In the genomic region with DNA sequence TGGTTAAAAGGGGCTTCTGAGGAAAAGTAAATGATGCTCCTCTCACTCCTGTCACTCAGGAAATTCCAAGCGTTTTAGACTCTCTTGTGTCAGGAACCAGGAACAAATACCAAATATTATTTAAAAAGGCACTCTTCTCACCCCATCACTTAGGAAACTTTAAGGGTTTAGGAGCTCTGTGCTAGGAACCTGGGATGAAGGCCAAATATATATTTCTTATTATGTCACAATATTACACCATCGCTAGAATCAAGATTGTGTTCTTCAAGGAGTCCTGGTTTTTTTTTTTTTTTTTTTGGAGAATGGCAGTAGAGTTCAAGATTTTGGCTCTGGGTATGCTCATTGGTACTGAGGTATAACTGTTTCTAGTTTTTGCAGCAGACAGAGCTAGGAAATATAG, we compare ENCODE assay signal across 1 cellular context.
TF ChIP-seq lines count a peak whose summit lies in the region.

No MANE protein-coding gene starts in this region.

TF ChIP-seq in GM23338, 12 proteins besides CTCF, POLR2A, EP300 and RAD21 (continued from another document):
- TF ChIP-seq, protein P1, sequence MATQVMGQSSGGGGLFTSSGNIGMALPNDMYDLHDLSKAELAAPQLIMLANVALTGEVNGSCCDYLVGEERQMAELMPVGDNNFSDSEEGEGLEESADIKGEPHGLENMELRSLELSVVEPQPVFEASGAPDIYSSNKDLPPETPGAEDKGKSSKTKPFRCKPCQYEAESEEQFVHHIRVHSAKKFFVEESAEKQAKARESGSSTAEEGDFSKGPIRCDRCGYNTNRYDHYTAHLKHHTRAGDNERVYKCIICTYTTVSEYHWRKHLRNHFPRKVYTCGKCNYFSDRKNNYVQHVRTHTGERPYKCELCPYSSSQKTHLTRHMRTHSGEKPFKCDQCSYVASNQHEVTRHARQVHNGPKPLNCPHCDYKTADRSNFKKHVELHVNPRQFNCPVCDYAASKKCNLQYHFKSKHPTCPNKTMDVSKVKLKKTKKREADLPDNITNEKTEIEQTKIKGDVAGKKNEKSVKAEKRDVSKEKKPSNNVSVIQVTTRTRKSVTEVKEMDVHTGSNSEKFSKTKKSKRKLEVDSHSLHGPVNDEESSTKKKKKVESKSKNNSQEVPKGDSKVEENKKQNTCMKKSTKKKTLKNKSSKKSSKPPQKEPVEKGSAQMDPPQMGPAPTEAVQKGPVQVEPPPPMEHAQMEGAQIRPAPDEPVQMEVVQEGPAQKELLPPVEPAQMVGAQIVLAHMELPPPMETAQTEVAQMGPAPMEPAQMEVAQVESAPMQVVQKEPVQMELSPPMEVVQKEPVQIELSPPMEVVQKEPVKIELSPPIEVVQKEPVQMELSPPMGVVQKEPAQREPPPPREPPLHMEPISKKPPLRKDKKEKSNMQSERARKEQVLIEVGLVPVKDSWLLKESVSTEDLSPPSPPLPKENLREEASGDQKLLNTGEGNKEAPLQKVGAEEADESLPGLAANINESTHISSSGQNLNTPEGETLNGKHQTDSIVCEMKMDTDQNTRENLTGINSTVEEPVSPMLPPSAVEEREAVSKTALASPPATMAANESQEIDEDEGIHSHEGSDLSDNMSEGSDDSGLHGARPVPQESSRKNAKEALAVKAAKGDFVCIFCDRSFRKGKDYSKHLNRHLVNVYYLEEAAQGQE (IDR thresholded peaks at IDR 0.05; ENCODE audit: unreplicated experiment) = no peak
- TF ChIP-seq, protein P2, sequence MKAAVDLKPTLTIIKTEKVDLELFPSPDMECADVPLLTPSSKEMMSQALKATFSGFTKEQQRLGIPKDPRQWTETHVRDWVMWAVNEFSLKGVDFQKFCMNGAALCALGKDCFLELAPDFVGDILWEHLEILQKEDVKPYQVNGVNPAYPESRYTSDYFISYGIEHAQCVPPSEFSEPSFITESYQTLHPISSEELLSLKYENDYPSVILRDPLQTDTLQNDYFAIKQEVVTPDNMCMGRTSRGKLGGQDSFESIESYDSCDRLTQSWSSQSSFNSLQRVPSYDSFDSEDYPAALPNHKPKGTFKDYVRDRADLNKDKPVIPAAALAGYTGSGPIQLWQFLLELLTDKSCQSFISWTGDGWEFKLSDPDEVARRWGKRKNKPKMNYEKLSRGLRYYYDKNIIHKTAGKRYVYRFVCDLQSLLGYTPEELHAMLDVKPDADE (IDR thresholded peaks at IDR 0.05) = no peak
- TF ChIP-seq CREB1 (CRISPR knock-in tag; IDR thresholded peaks at IDR 0.05; ENCODE audit: low read depth) = no peak
